ENCODE assay signal across 24 cellular contexts in the genomic region with DNA sequence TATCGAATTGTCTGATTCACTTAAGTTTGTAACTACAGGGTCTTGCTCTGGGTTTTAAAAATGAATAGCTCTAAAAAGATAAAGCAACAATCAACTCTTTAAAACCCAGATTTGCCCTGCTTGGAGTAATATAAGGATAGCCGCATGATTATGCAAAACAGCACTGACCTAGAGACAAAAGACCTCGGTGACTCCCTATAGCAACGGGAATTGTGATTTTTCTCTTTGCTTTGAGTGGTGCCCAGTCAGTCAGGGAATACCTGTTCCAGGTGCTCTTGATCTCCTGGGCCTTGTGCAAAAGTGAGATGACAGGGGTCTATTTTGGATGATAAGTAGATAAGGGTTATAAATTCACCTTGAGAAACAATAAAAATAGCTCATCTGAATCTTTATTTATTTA.
"Had no signal": no experiment of that assay in that cellular context is flagged by ENCODE, and none has a peak within 500 bp of the region (broad histone marks: within the 10 kb centered on the region; RNA-seq: fewer than 3 reads in every experiment).

No MANE protein-coding gene starts in this region.

- H3K4me1 ChIP-seq: neural progenitor cell, parathyroid adenoma, psoas muscle, right lobe of liver, sigmoid colon, stomach, thyroid gland, tibial nerve, upper lobe of left lung, vagina had no signal

- H3K27ac ChIP-seq: neural progenitor cell, ovary, parathyroid adenoma, psoas muscle, right lobe of liver, sigmoid colon, stomach, thoracic aorta, thyroid gland, tibial nerve, upper lobe of left lung, vagina had no signal

- H3K27me3 ChIP-seq: neural progenitor cell, ovary, right lobe of liver, sigmoid colon, stomach, thyroid gland, tibial nerve, upper lobe of left lung, vagina had no signal

- H3K9me3 ChIP-seq: ovary, psoas muscle, right lobe of liver, stomach, thoracic aorta, thyroid gland, upper lobe of left lung, vagina had no signal

- H3K36me3 ChIP-seq: neural progenitor cell, ovary, right lobe of liver, sigmoid colon, stomach, thoracic aorta, thyroid gland, tibial nerve, upper lobe of left lung, vagina had no signal

- DNase-seq: natural killer cell; occipital lobe; ovary; posterior cingulate gyrus; psoas muscle; right cardiac atrium; right lobe of liver; sigmoid colon; small intestine; stimulated activated CD4-positive, alpha-beta T cell treated with anti-CD3 and anti-CD28 coated beads, Interleukin-15, amount 100 ng/mL, for 24 hours; stimulated activated CD4-positive, alpha-beta T cell treated with anti-CD3 and anti-CD28 coated beads, Interleukin-2, amount 100 ng/mL, for 24 hours; stimulated activated CD4-positive, alpha-beta T cell treated with anti-CD3 and anti-CD28 coated beads, Interleukin-2, amount 100 ng/mL, for 48 hours; stimulated activated CD4-positive, alpha-beta T cell treated with anti-CD3 and anti-CD28 coated beads, Interleukin-4, amount 100 ng/mL, for 24 hours; stimulated activated naive B cell treated with anti-CD40 and anti-IgM and Interleukin-4, amounts not matched to agents 10 μg/mL and 1 μg/mL and 100 μg/mL, for 72 hours; stimulated activated naive CD4-positive, alpha-beta T cell treated with Interleukin-2 at 50 U/mL for 16 hours; stomach; thyroid gland; trophoblast cell; upper lobe of left lung had no signal

- H3K4me3 ChIP-seq: neural progenitor cell, ovary, psoas muscle, right lobe of liver, sigmoid colon, stomach, thoracic aorta, thyroid gland, tibial nerve, upper lobe of left lung, vagina had no signal
